ENCODE assay signal across 8 cellular contexts in the genomic region with DNA sequence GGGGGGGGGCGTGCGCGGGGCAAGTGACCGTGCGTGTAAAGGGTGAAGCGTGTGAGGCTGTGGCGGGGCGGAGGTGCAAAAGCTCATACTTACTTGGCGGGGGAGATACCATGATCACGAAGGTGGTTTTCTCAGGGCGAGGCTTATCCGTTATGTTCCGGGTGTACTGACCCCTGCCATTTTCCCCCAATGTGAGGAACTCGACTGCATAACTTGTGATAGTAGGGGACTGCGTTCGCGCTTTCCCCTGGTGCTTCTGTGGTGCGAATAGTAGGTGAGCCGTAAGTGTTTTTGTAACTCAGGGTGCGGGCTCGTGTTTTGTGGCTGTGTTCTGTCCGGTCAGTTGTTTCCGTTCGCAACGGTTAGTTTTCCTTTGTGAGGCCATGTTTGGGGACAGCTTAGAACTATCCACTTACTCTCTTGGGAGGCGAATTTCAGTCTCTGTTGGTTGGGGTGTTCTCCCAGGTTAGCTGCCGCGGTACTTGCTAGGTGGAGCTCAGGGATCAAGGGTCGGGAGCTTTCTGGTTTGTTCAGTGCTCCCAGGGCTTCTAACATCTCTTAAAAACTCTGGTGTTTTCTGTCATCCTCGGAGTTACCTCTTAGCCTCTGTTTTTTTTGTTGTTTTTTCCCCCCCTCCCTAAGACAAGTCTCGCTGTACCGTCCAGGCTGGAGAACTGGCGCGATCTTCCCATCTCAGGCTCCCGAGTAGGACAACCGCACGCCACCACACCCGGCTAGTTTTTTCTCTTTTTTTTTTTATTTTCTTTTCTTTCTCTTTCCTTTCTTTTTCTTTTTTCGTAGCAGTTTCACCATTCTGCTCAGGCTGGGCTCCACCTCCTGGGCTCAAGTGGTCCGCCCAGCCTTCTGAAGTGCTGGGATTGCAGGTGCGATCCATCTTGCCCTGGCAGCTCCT. TPM values are rescaled to one million over a fixed set of nuclear protein-coding genes. Genes with fewer than 3 reads are reported as not detected.
DNase-seq lines count a peak whose midpoint lies in the region; ATAC-seq and TF ChIP-seq lines count a peak whose summit lies in the region.
"Not testable (repeated sequence)": the region's sequence is repeated elsewhere in the genome, so short reads cannot be mapped to it uniquely, and the experiment has no call there.

No MANE protein-coding gene starts in this region.

- DNase-seq in EL (peak; percentile 99), GM23338 (ENCODE audit: low spot score) (peak; percentile 96), LHCN-M2 (ENCODE audit: low read depth) (peak; percentile 99), RPMI8226 (peak; percentile 72), fibroblast of pulmonary artery (ENCODE audit: low read depth) (peak; percentile 99), naive B cell (peak; percentile 91)
- peak; percentile 76 for DNase-seq in activated T-helper 9 cell treated with anti-CD3 and anti-CD28 coated beads, Interleukin-2, amount 50 U/mL, for 16 hours (ENCODE audit: low read depth)
- peak; percentile 92 for DNase-seq in stimulated activated CD8-positive, alpha-beta memory T cell treated with anti-CD3 and anti-CD28 coated beads, Interleukin-4, amount 100 ng/mL, for 48 hours

- H4K20me1 ChIP-seq in GM23338 (replicated peaks; ENCODE audit: insufficient read depth) = not testable (repeated sequence)

- not testable (repeated sequence) for H3K9me2 ChIP-seq in GM23338 (ENCODE audit: insufficient read depth)

- H3K27ac ChIP-seq in GM23338 (ENCODE audit: low read depth) = peak overlapping the region; percentile 92

- H2AFZ ChIP-seq in GM23338 = not testable (repeated sequence)

- H3K27me3 Mint-ChIP-seq in GM23338 (ENCODE audit: insufficient read depth, low read depth, poor library complexity) = peaks cover 11% of the 10 kb centered on the region
- H3K27me3 Mint-ChIP-seq in naive B cell = not testable (repeated sequence)

- H3K4me2 ChIP-seq in GM23338 = peak overlapping the region; percentile 85

- not testable (repeated sequence) for TF ChIP-seq CTCF in GM23338 (conservative IDR thresholded peaks at IDR 0.05; ENCODE audit: low read depth in 2 of 2); fibroblast of pulmonary artery (IDR thresholded peaks at IDR 0.05; ENCODE audit: low read length, missing control alignments)

- H3K79me2 ChIP-seq in GM23338 (replicated peaks; ENCODE audit: insufficient read depth) = not testable (repeated sequence)

- peak overlapping the region; percentile 84 for H3K4me3 Mint-ChIP-seq in GM23338
- H3K4me3 Mint-ChIP-seq in naive B cell = peak overlapping the region; percentile 93 to 98 (median 94)

- peak overlapping the region; percentile 69 for H3K4me3 ChIP-seq in GM23338
- peak overlapping the region; percentile 57 for H3K4me3 ChIP-seq in fibroblast of pulmonary artery (replicated peaks; ENCODE audit: low read depth, low read length)

- H3K9me3 Mint-ChIP-seq in GM23338, naive B cell: not testable (repeated sequence)

- H3K36me3 Mint-ChIP-seq in GM23338 (ENCODE audit: low read depth); naive B cell: not testable (repeated sequence)

- peak overlapping the region; percentile 100 for H3K27ac Mint-ChIP-seq in GM23338
- H3K27ac Mint-ChIP-seq in naive B cell = peak overlapping the region; percentile 96 to 100 (median 99)

- not testable (repeated sequence) for H3K4me1 Mint-ChIP-seq in GM23338
- peaks cover 9 to 18% (median 15%) of the 10 kb centered on the region in 3 donors for H3K4me1 Mint-ChIP-seq in naive B cell

- ATAC-seq in GM23338 = peak; percentile 89
- ATAC-seq in naive B cell (ENCODE audit: low read depth in 2 of 2) = peak; percentile 78 to 81

- not testable (repeated sequence) for H3K4me1 ChIP-seq in GM23338 (ENCODE audit: insufficient read depth)

- not testable (repeated sequence) for H3K27me3 ChIP-seq in GM23338 (ENCODE audit: insufficient read depth)

- H3F3A ChIP-seq in GM23338 (replicated peaks; ENCODE audit: low read depth) = not testable (repeated sequence)

- H3K36me3 ChIP-seq in GM23338 (ENCODE audit: insufficient read depth) = not testable (repeated sequence)

TF ChIP-seq in GM23338, 12 proteins besides CTCF, POLR2A, EP300 and RAD21:
- TF ChIP-seq, protein P1, sequence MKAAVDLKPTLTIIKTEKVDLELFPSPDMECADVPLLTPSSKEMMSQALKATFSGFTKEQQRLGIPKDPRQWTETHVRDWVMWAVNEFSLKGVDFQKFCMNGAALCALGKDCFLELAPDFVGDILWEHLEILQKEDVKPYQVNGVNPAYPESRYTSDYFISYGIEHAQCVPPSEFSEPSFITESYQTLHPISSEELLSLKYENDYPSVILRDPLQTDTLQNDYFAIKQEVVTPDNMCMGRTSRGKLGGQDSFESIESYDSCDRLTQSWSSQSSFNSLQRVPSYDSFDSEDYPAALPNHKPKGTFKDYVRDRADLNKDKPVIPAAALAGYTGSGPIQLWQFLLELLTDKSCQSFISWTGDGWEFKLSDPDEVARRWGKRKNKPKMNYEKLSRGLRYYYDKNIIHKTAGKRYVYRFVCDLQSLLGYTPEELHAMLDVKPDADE (IDR thresholded peaks at IDR 0.05) = peak; percentile 89
- TF ChIP-seq CREB1 (CRISPR knock-in tag; IDR thresholded peaks at IDR 0.05; ENCODE audit: low read depth) (peak; percentile 78), POLR2AphosphoS5 (IDR thresholded peaks at IDR 0.05; ENCODE audit: low read depth) (peak; percentile 98), ZNF331 (CRISPR knock-in tag; IDR thresholded peaks at IDR 0.05; ENCODE audit: low read depth) (peak; percentile 44; the same call in 1 of the 2 replicates)

RNA-seq across cellular contexts. Expression of a gene that starts 39.3 kb away (rescaled TPM):
- total RNA-seq in GM23338 (2014; rRNA removed; shearing (Covaris generic)) = not detected in 2 replicates
- polyA plus RNA-seq in GM23338 (2016; fragmentation: Nextera tagmentation; extraction: Ambion mirVana) (not detected in 2 replicates), naive B cell (ENCODE audit: low read depth in 6 of 6) (under 1 TPM in 1 of 6 donors, not detected in 5; 0.87 TPM)
- not detected in 2 replicates for total RNA-seq in LHCN-M2 (2014; rRNA removed)
- polyA plus RNA-seq in LHCN-M2 (2012) = not detected

RNA-seq across cellular contexts. Expression of a gene that starts 48.7 kb away (rescaled TPM):
- total RNA-seq in GM23338 (2014; rRNA removed; shearing (Covaris generic)) = 6.6 and 12.5 TPM in 2 replicates
- polyA plus RNA-seq in GM23338 (2016; fragmentation: Nextera tagmentation; extraction: Ambion mirVana) (3.1 and 5.2 TPM in 2 replicates), naive B cell (ENCODE audit: low read depth in 6 of 6) (10 to 100 TPM in 4 of 6 donors, 1 to 10 TPM in 2; 6.5 to 15.2 (median 10.7) TPM)
- 41.4 and 41.7 TPM in 2 replicates for total RNA-seq in LHCN-M2 (2014; rRNA removed)
- 26.4 TPM for polyA plus RNA-seq in LHCN-M2 (2012)

Comparison
In these comparisons a context has a peak if more than half of its experiments do, and no peak if none do; other contexts are left out.
1. Peak in every context shown above with its lines: DNase-seq, ATAC-seq, H3K4me3 ChIP-seq and H3K27ac ChIP-seq.